In genomic region chr5:119820608-119821007, GRCh38 we compare ENCODE assay signal across 23 cellular contexts.
"Had no signal": no experiment of that assay in that cellular context is flagged by ENCODE, and none has a peak within 500 bp of the region (broad histone marks: within the 10 kb centered on the region; RNA-seq: fewer than 3 reads in every experiment).

No MANE protein-coding gene starts in this region.

- H3K27ac ChIP-seq: colonic mucosa, coronary artery, dorsolateral prefrontal cortex, epithelial cell of prostate, esophagus muscularis mucosa, esophagus squamous epithelium, foreskin keratinocyte, gastrocnemius medialis, gastroesophageal sphincter, heart left ventricle, heart right ventricle had no signal

- H3K9me3 ChIP-seq: colonic mucosa, esophagus muscularis mucosa, esophagus squamous epithelium, gastrocnemius medialis, gastroesophageal sphincter, heart left ventricle, heart right ventricle had no signal

- H3K36me3 ChIP-seq: colonic mucosa, esophagus muscularis mucosa, esophagus squamous epithelium, gastrocnemius medialis, gastroesophageal sphincter, heart left ventricle, heart right ventricle had no signal

- H3K4me3 ChIP-seq: colonic mucosa, coronary artery, dorsolateral prefrontal cortex, esophagus muscularis mucosa, esophagus squamous epithelium, gastrocnemius medialis, gastroesophageal sphincter, heart left ventricle, heart right ventricle had no signal

- H3K27me3 ChIP-seq: colonic mucosa, dorsolateral prefrontal cortex, esophagus muscularis mucosa, esophagus squamous epithelium, foreskin keratinocyte, gastrocnemius medialis, gastroesophageal sphincter, heart left ventricle, heart right ventricle had no signal

- DNase-seq: colonic mucosa; cortex of kidney; dermis blood vessel endothelial cell; dorsolateral prefrontal cortex; effector CD4-positive, alpha-beta T cell; effector CD8-positive, alpha-beta T cell; effector memory CD4-positive, alpha-beta T cell; effector memory CD8-positive, alpha-beta T cell; endodermal cell; erythroblast; esophagus squamous epithelium; foreskin fibroblast; foreskin keratinocyte; foreskin melanocyte; gastrocnemius medialis; glutamatergic neuron; head of caudate nucleus; heart left ventricle; heart right ventricle had no signal
